In the genomic region with DNA sequence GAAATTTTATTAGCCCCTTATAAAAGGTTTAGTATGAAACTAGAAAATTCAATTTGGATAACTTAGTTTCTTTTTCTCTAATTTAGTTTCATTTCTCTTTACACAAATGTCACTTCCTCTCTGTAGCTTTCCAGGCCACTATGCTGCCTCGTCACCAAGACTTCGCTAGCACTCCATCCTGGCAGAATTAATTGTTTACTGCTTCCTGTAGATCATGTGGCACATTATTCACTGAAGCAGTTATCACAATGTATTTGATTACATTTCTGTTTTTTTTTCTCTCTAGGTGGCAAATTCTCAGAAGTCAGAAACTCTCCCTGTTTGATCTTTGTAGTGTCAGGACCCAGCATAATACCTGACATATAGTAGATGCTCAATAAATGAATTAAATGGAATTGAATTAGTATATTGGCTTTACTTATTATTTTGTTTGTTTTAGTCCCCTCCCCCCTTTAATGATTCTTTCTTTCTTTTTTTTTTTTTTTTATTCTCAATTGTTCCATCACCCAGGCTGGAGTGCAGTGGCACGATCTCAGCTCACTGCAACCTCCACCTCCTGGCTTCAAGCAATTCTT, we compare ENCODE assay signal across 8 cellular contexts. TPM values are rescaled to one million over a fixed set of nuclear protein-coding genes. Genes with fewer than 3 reads are reported as not detected.
DNase-seq lines count a peak whose midpoint lies in the region; ATAC-seq and TF ChIP-seq lines count a peak whose summit lies in the region.

No MANE protein-coding gene starts in this region.

- H2BK5ac ChIP-seq in mesendoderm (ENCODE audit: low read length) = no peak overlapping the region

- CTCF ChIA-PET in GM10248 (lab: Yijun Ruan, JAX) = interaction anchor here (0.7 kb wide), 1 partner anchor 9 kb away, joined by 4 read pairs; a partner anchor contains a TSS

- DNase-seq in GM10248 (ENCODE audit: extremely low spot score) = peak; percentile 31
- DNase-seq in Karpas-422 = peak; percentile 81
- DNase-seq in activated T-cell treated with anti-CD3 and anti-CD28 coated beads, Interleukin-2, amount 50 U/mL, for 24 hours = no peak
- DNase-seq in psoas muscle = no peak
- DNase-seq in mesendoderm = no peak
- no peak for DNase-seq in NCI-H2081 treated with DMSO at 0.1 percent for 48 hours (lab: John Stamatoyannopoulos, UW)
- DNase-seq in nucleus accumbens (lab: John Stamatoyannopoulos, UW) = no peak

- 63 to 73% (median 71%) methylated on average over 3 of the region's 3 CpGs for WGBS in psoas muscle, 3 donors
- no CpG with 5 or more reads among the region's 3 CpGs for WGBS in mesendoderm (ENCODE audit: extremely low coverage, insufficient coverage, low lambda C conversion rate)

- H3K4me3 ChIP-seq in Karpas-422 (ENCODE audit: low read length) (peak overlapping the region; percentile 50), psoas muscle (no peak overlapping the region), mesendoderm (ENCODE audit: low read length) (no peak overlapping the region)

- peak overlapping the region; percentile 53 for H3K9ac ChIP-seq in Karpas-422 (ENCODE audit: low read length)
- no peak overlapping the region for H3K9ac ChIP-seq in mesendoderm (ENCODE audit: low read length)

- H3K27ac ChIP-seq in Karpas-422 (ENCODE audit: low read length) (peak overlapping the region; percentile 85), psoas muscle (peak overlapping the region; percentile 3), mesendoderm (ENCODE audit: low read depth, low read length) (no peak overlapping the region)

- H4K5ac ChIP-seq in mesendoderm (ENCODE audit: low read length) = no peak overlapping the region

- H3K27me3 ChIP-seq in Karpas-422 (ENCODE audit: low read length) (no peaks in the 10 kb centered on the region), psoas muscle (ENCODE audit: insufficient read depth in 3 of 3, low read length in 2 of 3) (no peaks in the 10 kb centered on the region), mesendoderm (ENCODE audit: insufficient read depth, low read length, poor library complexity) (no peaks in the 10 kb centered on the region)

- no peak overlapping the region for H2BK120ac ChIP-seq in mesendoderm (ENCODE audit: low read depth, low read length)

- H2AK5ac ChIP-seq in mesendoderm (ENCODE audit: low read length) = no peak overlapping the region

- peaks cover 3% of the 10 kb centered on the region for H3K27me3 Mint-ChIP-seq in activated T-cell treated with anti-CD3 and anti-CD28 coated beads, Interleukin-2, amount 50 U/mL, for 24 hours

- no peak overlapping the region for H3K18ac ChIP-seq in mesendoderm (ENCODE audit: low read length)

- H3K4me3 Mint-ChIP-seq in activated T-cell treated with anti-CD3 and anti-CD28 coated beads, Interleukin-2, amount 50 U/mL, for 24 hours = peak overlapping the region; percentile 47

- H2AFZ ChIP-seq in Karpas-422 (ENCODE audit: low read length) = peak overlapping the region; percentile 84

- H2BK15ac ChIP-seq in mesendoderm (replicated peaks; ENCODE audit: low read depth) = no peak overlapping the region

- H4K20me1 ChIP-seq in Karpas-422 (ENCODE audit: insufficient read depth, low read depth, low read length) = no peaks in the 10 kb centered on the region

- POLR2A ChIA-PET in GM10248 (lab: Yijun Ruan, JAX) = interaction anchor here (1.1 kb wide), 1 partner anchor 9 kb away, joined by 7 read pairs; a partner anchor contains a TSS

- H3K4me2 ChIP-seq in Karpas-422 (ENCODE audit: low read depth, low read length, poor library complexity, severe bottlenecking) (peak overlapping the region; percentile 67), mesendoderm (ENCODE audit: low read length) (no peak overlapping the region)

- H3K36me3 Mint-ChIP-seq in activated T-cell treated with anti-CD3 and anti-CD28 coated beads, Interleukin-2, amount 50 U/mL, for 24 hours (ENCODE audit: low read depth) = no peaks in the 10 kb centered on the region

- H3K4me1 Mint-ChIP-seq in activated T-cell treated with anti-CD3 and anti-CD28 coated beads, Interleukin-2, amount 50 U/mL, for 24 hours (ENCODE audit: low read depth) = peaks cover 23% of the 10 kb centered on the region

- H3K27ac Mint-ChIP-seq in activated T-cell treated with anti-CD3 and anti-CD28 coated beads, Interleukin-2, amount 50 U/mL, for 24 hours = peak overlapping the region; percentile 95

- H3K9me3 Mint-ChIP-seq in activated T-cell treated with anti-CD3 and anti-CD28 coated beads, Interleukin-2, amount 50 U/mL, for 24 hours = no peaks in the 10 kb centered on the region

- H3K36me3 ChIP-seq in Karpas-422 (ENCODE audit: insufficient read depth, low read length) (no peaks in the 10 kb centered on the region), psoas muscle (ENCODE audit: insufficient read depth in 1 of 2, low read depth in 1 of 2) (no peaks in the 10 kb centered on the region), mesendoderm (ENCODE audit: control insufficient read depth, insufficient read depth, low read length) (no peaks in the 10 kb centered on the region)

- H3K4me1 ChIP-seq in Karpas-422 (ENCODE audit: low read length) (peaks cover 22% of the 10 kb centered on the region), psoas muscle (no peaks in the 10 kb centered on the region), mesendoderm (ENCODE audit: control insufficient read depth, low read depth, low read length) (no peaks in the 10 kb centered on the region)

- H3K9me3 ChIP-seq in Karpas-422 (ENCODE audit: low read length) = no peaks in the 10 kb centered on the region
- H3K9me3 ChIP-seq in psoas muscle = no peaks in the 10 kb centered on the region

- TF ChIP-seq CTCF in GM10248 (IDR thresholded peaks at IDR 0.05; ENCODE audit: control extremely low read depth, extremely low read depth, low read depth, missing control alignments) (no peak), psoas muscle (IDR thresholded peaks at IDR 0.05) (no peak)

- intact Hi-C loops in psoas muscle (cut with DNase I) = no loop called here

- H3K9me2 ChIP-seq in Karpas-422 (replicated peaks; ENCODE audit: insufficient read depth, low read length) = no peaks in the 10 kb centered on the region

- ATAC-seq in GM21447 (IDR thresholded peaks at IDR 0.05; ENCODE audit: unreplicated experiment) = peak; percentile 93
- ATAC-seq in psoas muscle = no peak

- no peak overlapping the region for H4K8ac ChIP-seq in mesendoderm (ENCODE audit: low read depth, low read length)

- H3K79me2 ChIP-seq in Karpas-422 (ENCODE audit: low read length) (no peaks in the 10 kb centered on the region), mesendoderm (ENCODE audit: control insufficient read depth, insufficient read depth, low read length) (no peaks in the 10 kb centered on the region)

- H3K23ac ChIP-seq in mesendoderm (ENCODE audit: low read length) = no peak overlapping the region

- no peaks in the 10 kb centered on the region for H3K79me1 ChIP-seq in mesendoderm (ENCODE audit: low read length)

- H3K4ac ChIP-seq in mesendoderm (ENCODE audit: low read depth, low read length) = no peak overlapping the region

- no peak overlapping the region for H3K56ac ChIP-seq in mesendoderm (ENCODE audit: low read length)

RNA-seq across cellular contexts. Expression of a gene that starts 9.3 kb away (rescaled TPM):
- 230 and 256 TPM in 2 replicates for total RNA-seq in Karpas-422 (2014; rRNA removed; shearing (Covaris generic); ENCODE audit: low replicate concordance)
- total RNA-seq in psoas muscle = 100 to 1,000 TPM in 1 of 4 donors, 10 to 100 TPM in 3; 20.7 to 129 (median 41.7) TPM
- polyA plus RNA-seq in psoas muscle = 100 to 1,000 TPM in 1 of 3 donors, 10 to 100 TPM in 2; 42.1 to 109 (median 85.4) TPM
- 32.9 TPM for polyA plus RNA-seq in mesendoderm (2013, experiment 1 of 2)
- polyA plus RNA-seq in mesendoderm (2013, experiment 2 of 2) = 32.5 TPM

RNA-seq across cellular contexts. Expression of a gene that starts 30.6 kb away (rescaled TPM):
- 24.6 and 27.8 TPM in 2 replicates for total RNA-seq in Karpas-422 (2014; rRNA removed; shearing (Covaris generic); ENCODE audit: low replicate concordance)
- 10 to 100 TPM; 21.7 to 58.9 (median 44.5) TPM for total RNA-seq in psoas muscle
- 10 to 100 TPM; 22.0 to 35.4 (median 23.5) TPM for polyA plus RNA-seq in psoas muscle
- polyA plus RNA-seq in mesendoderm (2013, experiment 1 of 2) = 39.4 TPM
- 40.3 TPM for polyA plus RNA-seq in mesendoderm (2013, experiment 2 of 2)

Comparison
In these comparisons a context has a peak if more than half of its experiments do, and no peak if none do; other contexts are left out.
1. DNase-seq: peak in GM10248 (single experiment) and Karpas-422 (single experiment); none in activated T-cell treated with anti-CD3 and anti-CD28 coated beads, Interleukin-2, amount 50 U/mL, for 24 hours (single experiment), psoas muscle (0 of 2), mesendoderm (single experiment), NCI-H2081 treated with DMSO at 0.1 percent for 48 hours (single experiment) and nucleus accumbens (0 of 56).